Comparison of ENCODE assay signal across 12 cellular contexts in genomic region chr10:72291019-72291532, GRCh38. TPM values are rescaled to one million over a fixed set of nuclear protein-coding genes. Genes with fewer than 3 reads are reported as not detected.
DNase-seq lines count a peak whose midpoint lies in the region; ATAC-seq and TF ChIP-seq lines count a peak whose summit lies in the region.
"Had no signal": no experiment of that assay in that cellular context is flagged by ENCODE, and none has a peak within 500 bp of the region (broad histone marks: within the 10 kb centered on the region; RNA-seq: fewer than 3 reads in every experiment).

No MANE protein-coding gene starts in this region.

- H3K36me3 Mint-ChIP-seq in activated T-helper 17 cell treated with anti-CD3 and anti-CD28 coated beads, Interleukin-2, amount 50 U/mL, for 72 hours (ENCODE audit: low read depth), result peaks cover 34% of the 10 kb centered on the region
- peaks cover 16% of the 10 kb centered on the region for H3K36me3 Mint-ChIP-seq in stimulated activated effector memory CD8-positive, alpha-beta T cell treated with anti-CD3 and anti-CD28 coated beads, Interleukin-12 subunit alpha, Interleukin-12 subunit beta, amount 100 ng/mL, for 72 hours
- H3K36me3 Mint-ChIP-seq: type B pancreatic cell had no signal

- H3K9me3 ChIP-seq in PC-3 (ENCODE audit: low read length), result no peaks in the 10 kb centered on the region
- no peaks in the 10 kb centered on the region for H3K9me3 ChIP-seq in smooth muscle cell (replicated peaks; ENCODE audit: low read depth)
- H3K9me3 ChIP-seq: right atrium auricular region had no signal

- peak overlapping the region; percentile 88 for H3K4me3 Mint-ChIP-seq in activated T-helper 17 cell treated with anti-CD3 and anti-CD28 coated beads, Interleukin-2, amount 50 U/mL, for 72 hours
- peak overlapping the region; percentile 81 for H3K4me3 Mint-ChIP-seq in stimulated activated effector memory CD8-positive, alpha-beta T cell treated with anti-CD3 and anti-CD28 coated beads, Interleukin-12 subunit alpha, Interleukin-12 subunit beta, amount 100 ng/mL, for 72 hours
- H3K4me3 Mint-ChIP-seq: type B pancreatic cell had no signal

- H3F3A ChIP-seq in PC-3 (ENCODE audit: low read length, unreplicated experiment) (no peaks in the 10 kb centered on the region), smooth muscle cell (ENCODE audit: low read depth) (peaks cover 4% of the 10 kb centered on the region)

- H3K9ac ChIP-seq in PC-3 (ENCODE audit: low read length) (peak overlapping the region; percentile 48; the same call in 1 of the 2 replicates), smooth muscle cell (ENCODE audit: low read depth) (no peak overlapping the region)

- ATAC-seq in PC-3, result no peak
- peak; percentile 25 for ATAC-seq in activated T-helper 17 cell treated with anti-CD3 and anti-CD28 coated beads, Interleukin-2, amount 50 U/mL, for 72 hours (replicated peaks)
- no peak for ATAC-seq in stimulated activated effector memory CD8-positive, alpha-beta T cell treated with anti-CD3 and anti-CD28 coated beads, Interleukin-12 subunit alpha, Interleukin-12 subunit beta, amount 100 ng/mL, for 72 hours
- ATAC-seq in HG02852 (IDR thresholded peaks at IDR 0.05; ENCODE audit: unreplicated experiment), result no peak

- no TSS peak for BruUV-seq in PC-3 (replicated peaks; lab: Mats Ljungman, UMichigan)

- H3K79me2 ChIP-seq in PC-3 (ENCODE audit: low read length), result no peaks in the 10 kb centered on the region
- H3K79me2 ChIP-seq in smooth muscle cell (ENCODE audit: low read depth), result no peaks in the 10 kb centered on the region

- H3K4me2 ChIP-seq in PC-3 (ENCODE audit: low read length) (no peak overlapping the region), smooth muscle cell (no peak overlapping the region)

- peaks cover 24% of the 10 kb centered on the region for H3K4me1 ChIP-seq in PC-3 (ENCODE audit: insufficient read depth, low read length)
- H3K4me1 ChIP-seq in smooth muscle cell (ENCODE audit: low read depth), result no peaks in the 10 kb centered on the region
- H3K4me1 ChIP-seq: right atrium auricular region had no signal

- H3K27ac Mint-ChIP-seq in activated T-helper 17 cell treated with anti-CD3 and anti-CD28 coated beads, Interleukin-2, amount 50 U/mL, for 72 hours, result peak overlapping the region; percentile 100
- H3K27ac Mint-ChIP-seq in stimulated activated effector memory CD8-positive, alpha-beta T cell treated with anti-CD3 and anti-CD28 coated beads, Interleukin-12 subunit alpha, Interleukin-12 subunit beta, amount 100 ng/mL, for 72 hours, result peak overlapping the region; percentile 99

- H3K4me3 ChIP-seq in PC-3 (ENCODE audit: low read length) (no peak overlapping the region), smooth muscle cell (no peak overlapping the region)
- H3K4me3 ChIP-seq: right atrium auricular region had no signal

- POLR2A ChIA-PET in PC-3 (lab: Charles Lee; ENCODE audit: unreplicated experiment), result no interaction called here

- DNase-seq in activated CD8-positive, alpha-beta memory T cell treated with anti-CD3 and anti-CD28 coated beads, Interleukin-2, amount 50 U/mL, for 48 hours, result peak; percentile 76
- no peak for DNase-seq in activated CD8-positive, alpha-beta memory T cell treated with anti-CD3 and anti-CD28 coated beads for 24 hours
- DNase-seq in PC-3, result peak; percentile 22
- DNase-seq in stimulated activated effector memory CD8-positive, alpha-beta T cell treated with anti-CD3 and anti-CD28 coated beads, Interleukin-12 subunit alpha, Interleukin-12 subunit beta, amount 100 ng/mL, for 72 hours (ENCODE audit: low spot score in 2 of 2), result no peak
- DNase-seq in smooth muscle cell (lab: John Stamatoyannopoulos, UW; ENCODE audit: unreplicated experiment), result no peak
- no peak for DNase-seq in NCI-H146 (lab: John Stamatoyannopoulos, UW)
- DNase-seq: NCI-H1694, T-helper 9 cell had no signal

- no peak for TF ChIP-seq CTCF in PC-3 (conservative IDR thresholded peaks at IDR 0.05; ENCODE audit: low read depth, low read length)
- no peak for TF ChIP-seq CTCF in smooth muscle cell (IDR thresholded peaks at IDR 0.05; ENCODE audit: borderline replicate concordance, insufficient read depth, poor library complexity, severe bottlenecking)

- CTCF ChIA-PET in PC-3 (lab: Charles Lee), result no interaction called here

- H3K36me3 ChIP-seq in PC-3 (ENCODE audit: low read depth, low read length) (no peaks in the 10 kb centered on the region), smooth muscle cell (ENCODE audit: low read depth) (no peaks in the 10 kb centered on the region)
- H3K36me3 ChIP-seq: right atrium auricular region had no signal

- H4K20me1 ChIP-seq in PC-3 (ENCODE audit: low read length), result no peaks in the 10 kb centered on the region
- no peaks in the 10 kb centered on the region for H4K20me1 ChIP-seq in smooth muscle cell (ENCODE audit: low read depth)

- H3K4me1 Mint-ChIP-seq in activated T-helper 17 cell treated with anti-CD3 and anti-CD28 coated beads, Interleukin-2, amount 50 U/mL, for 72 hours, result peaks cover 43% of the 10 kb centered on the region
- H3K4me1 Mint-ChIP-seq in stimulated activated effector memory CD8-positive, alpha-beta T cell treated with anti-CD3 and anti-CD28 coated beads, Interleukin-12 subunit alpha, Interleukin-12 subunit beta, amount 100 ng/mL, for 72 hours, result peaks cover 71% of the 10 kb centered on the region

- H2AFZ ChIP-seq in PC-3 (ENCODE audit: low read length) (no peak overlapping the region), smooth muscle cell (ENCODE audit: low read depth) (no peak overlapping the region)

- H3K27ac ChIP-seq in PC-3 (ENCODE audit: low read length), result peak overlapping the region; percentile 78
- H3K27ac ChIP-seq in smooth muscle cell (ENCODE audit: low read depth), result no peak overlapping the region
- H3K27ac ChIP-seq: right atrium auricular region had no signal

- H3K27me3 Mint-ChIP-seq in activated T-helper 17 cell treated with anti-CD3 and anti-CD28 coated beads, Interleukin-2, amount 50 U/mL, for 72 hours, result no peaks in the 10 kb centered on the region
- H3K27me3 Mint-ChIP-seq: type B pancreatic cell had no signal

- 96% methylated on average over 4 of the region's 4 CpGs for WGBS in smooth muscle cell (ENCODE audit: low lambda C conversion rate)

- H3K27me3 ChIP-seq in PC-3 (ENCODE audit: low read length) (no peaks in the 10 kb centered on the region), smooth muscle cell (ENCODE audit: low read depth) (no peaks in the 10 kb centered on the region)
- H3K27me3 ChIP-seq: right atrium auricular region had no signal

- intact Hi-C loops in PC-3 (cut with micrococcal nuclease), result no loop called here

- H3K9me2 ChIP-seq in PC-3 (replicated peaks; ENCODE audit: low read length), result no peaks in the 10 kb centered on the region

- no peaks in the 10 kb centered on the region for H3K9me3 Mint-ChIP-seq in activated T-helper 17 cell treated with anti-CD3 and anti-CD28 coated beads, Interleukin-2, amount 50 U/mL, for 72 hours
- H3K9me3 Mint-ChIP-seq in stimulated activated effector memory CD8-positive, alpha-beta T cell treated with anti-CD3 and anti-CD28 coated beads, Interleukin-12 subunit alpha, Interleukin-12 subunit beta, amount 100 ng/mL, for 72 hours, result no peaks in the 10 kb centered on the region
- H3K9me3 Mint-ChIP-seq: type B pancreatic cell had no signal

RNA-seq across cellular contexts. Expression of gene DDIT4, which starts 17.4 kb away (rescaled TPM):
- 68.9 and 94.2 TPM in 2 replicates for total RNA-seq in PC-3 (2014; rRNA removed)
- total RNA-seq in activated T-helper 17 cell treated with anti-CD3 and anti-CD28 coated beads, Interleukin-2, amount 50 U/mL, for 72 hours, result 1,000 to 10,000 TPM in 1 of 2 donors, 100 to 1,000 TPM in 1; 746 to 1,569 TPM
- total RNA-seq in smooth muscle cell, result 161 and 198 TPM in 2 replicates
- 248 and 299 TPM in 2 replicates for polyA plus RNA-seq in smooth muscle cell

Comparison
In these comparisons a context has a peak if more than half of its experiments do, and no peak if none do; other contexts are left out.
1. DNase-seq: peak in activated CD8-positive, alpha-beta memory T cell treated with anti-CD3 and anti-CD28 coated beads, Interleukin-2, amount 50 U/mL, for 48 hours (single experiment) and PC-3 (single experiment); none in activated CD8-positive, alpha-beta memory T cell treated with anti-CD3 and anti-CD28 coated beads for 24 hours (single experiment), stimulated activated effector memory CD8-positive, alpha-beta T cell treated with anti-CD3 and anti-CD28 coated beads, Interleukin-12 subunit alpha, Interleukin-12 subunit beta, amount 100 ng/mL, for 72 hours (0 of 2), smooth muscle cell (single experiment) and NCI-H146 (single experiment).